In the genomic region with DNA sequence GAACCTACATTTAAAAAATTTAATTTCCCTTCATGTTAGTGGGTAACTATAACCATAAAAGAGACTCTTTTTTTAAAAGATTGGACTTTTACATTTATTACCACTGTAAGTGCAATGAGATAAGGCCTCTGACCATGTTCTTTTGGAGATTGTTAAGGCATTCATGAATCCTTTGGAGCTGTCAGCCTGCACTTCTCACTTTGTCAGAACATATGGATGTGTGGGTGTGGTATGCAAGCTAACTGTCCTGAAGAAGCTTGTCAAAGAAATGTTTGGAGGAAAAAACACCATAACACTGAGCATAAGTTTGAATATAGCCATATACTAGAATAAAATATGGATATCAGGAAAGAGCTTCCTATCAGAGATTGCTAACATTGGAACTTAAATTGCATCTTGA, we compare ENCODE assay signal across 24 cellular contexts.
A peak's percentile ranks its signal among the peaks of the same experiment; 100 is the strongest.
DNase-seq lines count a peak whose midpoint lies in the region; TF ChIP-seq lines count a peak whose summit lies in the region.
"Had no signal": no experiment of that assay in that cellular context is flagged by ENCODE, and none has a peak within 500 bp of the region (broad histone marks: within the 10 kb centered on the region; RNA-seq: fewer than 3 reads in every experiment).

No MANE protein-coding gene starts in this region.

- TF ChIP-seq CTCF in mesothelial cell of epicardium (IDR thresholded peaks at IDR 0.05; ENCODE audit: unreplicated experiment) = no peak
- TF ChIP-seq CTCF in nephron (IDR thresholded peaks at IDR 0.05; ENCODE audit: unreplicated experiment in 3 of 3) = no peak
- TF ChIP-seq CTCF in foreskin fibroblast (IDR thresholded peaks at IDR 0.05; ENCODE audit: low read depth, low read length) = no peak

- H3K4me1 ChIP-seq in effector memory CD4-positive, alpha-beta T cell (ENCODE audit: control insufficient read depth, insufficient read depth, low read length, poor library complexity, severe bottlenecking) = no peaks in the 10 kb centered on the region
- H3K4me1 ChIP-seq: BE2C, BLaER1 had no signal

- H3K4me3 Mint-ChIP-seq in mesothelial cell of epicardium (no peak overlapping the region), nephron (no peak overlapping the region)
- H3K4me3 Mint-ChIP-seq: CD14-positive monocyte; CD4-positive, alpha-beta memory T cell; CD4-positive, CD25-positive, alpha-beta regulatory T cell; CD8-positive, alpha-beta memory T cell had no signal

- peaks cover 4% of the 10 kb centered on the region for H3K36me3 Mint-ChIP-seq in mesothelial cell of epicardium
- H3K36me3 Mint-ChIP-seq in nephron (ENCODE audit: low read depth) = no peaks in the 10 kb centered on the region
- H3K36me3 Mint-ChIP-seq: CD14-positive monocyte; CD4-positive, alpha-beta memory T cell; CD4-positive, CD25-positive, alpha-beta regulatory T cell; CD8-positive, alpha-beta memory T cell had no signal

- H3K27ac Mint-ChIP-seq in mesothelial cell of epicardium (peak overlapping the region; percentile 78), nephron (peak overlapping the region; percentile 20 to 85 (median 53))
- H3K27ac Mint-ChIP-seq: CD14-positive monocyte; CD4-positive, alpha-beta memory T cell; CD4-positive, CD25-positive, alpha-beta regulatory T cell; CD8-positive, alpha-beta memory T cell had no signal

- H3K27me3 Mint-ChIP-seq in mesothelial cell of epicardium (ENCODE audit: low read depth) (no peaks in the 10 kb centered on the region), nephron (ENCODE audit: low read depth) (no peaks in the 10 kb centered on the region)
- H3K27me3 Mint-ChIP-seq: CD4-positive, alpha-beta memory T cell; CD4-positive, CD25-positive, alpha-beta regulatory T cell; CD8-positive, alpha-beta memory T cell had no signal

- H3K4me1 Mint-ChIP-seq in mesothelial cell of epicardium = peaks cover 47% of the 10 kb centered on the region
- H3K4me1 Mint-ChIP-seq in nephron = peaks cover 57% of the 10 kb centered on the region
- H3K4me1 Mint-ChIP-seq: CD14-positive monocyte; CD4-positive, alpha-beta memory T cell; CD4-positive, CD25-positive, alpha-beta regulatory T cell; CD8-positive, alpha-beta memory T cell had no signal

- H3K9me3 ChIP-seq in effector memory CD4-positive, alpha-beta T cell (ENCODE audit: control insufficient read depth, low read length) = no peaks in the 10 kb centered on the region
- H3K9me3 ChIP-seq: BE2C, BLaER1 had no signal

- no peaks in the 10 kb centered on the region for H3K9me3 Mint-ChIP-seq in mesothelial cell of epicardium
- no peaks in the 10 kb centered on the region for H3K9me3 Mint-ChIP-seq in nephron

- no peak overlapping the region for H3K27ac ChIP-seq in effector memory CD4-positive, alpha-beta T cell (ENCODE audit: insufficient read depth, low read length, poor library complexity, severe bottlenecking)
- H3K27ac ChIP-seq: BLaER1 had no signal

- DNase-seq in inferior parietal cortex (ENCODE audit: extremely low spot score) (peak; percentile 47), mesothelial cell of epicardium (ENCODE audit: low spot score in 2 of 2, unreplicated experiment in 2 of 2) (no peak), foreskin fibroblast (no peak)
- DNase-seq in effector memory CD4-positive, alpha-beta T cell = no peak
- no peak for DNase-seq in stimulated activated CD4-positive, alpha-beta T cell treated with anti-CD3 and anti-CD28 coated beads, Interleukin-2, amount 100 ng/mL, for 48 hours
- DNase-seq: 8988T; ACHN; BE2C; C1 segment of cervical spinal cord; CD4-positive, alpha-beta memory T cell; CD4-positive, CD25-positive, alpha-beta regulatory T cell; CD8-positive, alpha-beta memory T cell; COR-L47; DMS 273 treated with DMSO at 0.1 percent for 48 hours; DMS153; DMS53; DMS79; DND-41; EL; GDM1 had no signal

- no peaks in the 10 kb centered on the region for H3K36me3 ChIP-seq in effector memory CD4-positive, alpha-beta T cell (ENCODE audit: control insufficient read depth, insufficient read depth, low read length)
- H3K36me3 ChIP-seq: BE2C, BLaER1 had no signal

- no peak overlapping the region for H3K4me3 ChIP-seq in effector memory CD4-positive, alpha-beta T cell (ENCODE audit: insufficient read depth, low read depth, low read length, poor library complexity, severe bottlenecking)
- H3K4me3 ChIP-seq in foreskin fibroblast (ENCODE audit: low read depth in 1 of 2, low read length in 2 of 2) = no peak overlapping the region
- H3K4me3 ChIP-seq: BLaER1, GM12878 had no signal

- H3K27me3 ChIP-seq in effector memory CD4-positive, alpha-beta T cell (replicated peaks; ENCODE audit: control insufficient read depth, insufficient read depth, low read length, poor library complexity, severe bottlenecking) = no peaks in the 10 kb centered on the region
- H3K27me3 ChIP-seq: BE2C, BLaER1 had no signal
